ENCODE assay signal across 15 cellular contexts in genomic region chr12:128816643-128816920, GRCh38. TPM values are rescaled to one million over a fixed set of nuclear protein-coding genes. Genes with fewer than 3 reads are reported as not detected.
DNase-seq lines count a peak whose midpoint lies in the region; ATAC-seq, FAIRE-seq and TF ChIP-seq lines count a peak whose summit lies in the region.
"Had no signal": no experiment of that assay in that cellular context is flagged by ENCODE, and none has a peak within 500 bp of the region (broad histone marks: within the 10 kb centered on the region; RNA-seq: fewer than 3 reads in every experiment).

No MANE protein-coding gene starts in this region.

- H3K4me1 ChIP-seq in right lobe of liver = peaks cover 0 to 25% (median 6%) of the 10 kb centered on the region in 4 donors
- H3K4me1 ChIP-seq in HepG2 (ENCODE audit: insufficient read depth, low read length) = peaks cover 34% of the 10 kb centered on the region
- H3K4me1 ChIP-seq in osteoblast (ENCODE audit: insufficient read depth, low read length) = peaks cover 33% of the 10 kb centered on the region
- peaks cover 5 to 11% of the 10 kb centered on the region in 2 donors for H3K4me1 ChIP-seq in aorta (ENCODE audit: control insufficient read depth in 1 of 2, insufficient read depth in 2 of 2, low read length in 2 of 2)

- POLR2A ChIA-PET in HepG2 (lab: Yijun Ruan, JAX) = no interaction called here

- TF ChIP-seq POLR2A in right lobe of liver (IDR thresholded peaks at IDR 0.05) (no peak), HepG2 (IDR thresholded peaks at IDR 0.05; ENCODE audit: insufficient read depth in 1 of 2, low read depth in 2 of 2, low read length in 2 of 2) (no peak)

- BruUV-seq in HepG2 (replicated peaks; lab: Mats Ljungman, UMichigan) = no TSS peak

- H3K27ac ChIP-seq in right lobe of liver (peak overlapping the region; percentile 7 to 90 (median 89)), HepG2 (ENCODE audit: extremely low read length, insufficient read depth, low read length) (no peak overlapping the region), coronary artery (peak overlapping the region; percentile 15 to 65), osteoblast (ENCODE audit: low read depth, low read length) (peak overlapping the region; percentile 86), aorta (ENCODE audit: low read depth in 1 of 2, low read length in 2 of 2) (peak overlapping the region; percentile 31 to 93)

- intact Hi-C loops in right lobe of liver (cut with DNase I) (loop anchor here in 1 of 2 donors (5.0 kb wide), 1 partner anchor 91 kb away; no protein-coding TSS in a partner anchor), HepG2 (cut with micrococcal nuclease; ENCODE audit: unreplicated experiment) (no loop called here), aorta (cut with DNase I) (no loop called here)

- H3K36me3 ChIP-seq in right lobe of liver = peaks cover 0 to 8% (median 0%) of the 10 kb centered on the region in 4 donors
- peaks cover 7 to 41% of the 10 kb centered on the region in 2 experiments; a peak in 4 of 5 replicates for H3K36me3 ChIP-seq in HepG2 (replicated peaks in 1 of 2; ENCODE audit: control insufficient read depth in 1 of 2, insufficient read depth in 2 of 2, low read length in 2 of 2)
- H3K36me3 ChIP-seq in osteoblast (ENCODE audit: insufficient read depth, low read length) = peaks cover 17% of the 10 kb centered on the region
- H3K36me3 ChIP-seq in aorta (ENCODE audit: control insufficient read depth in 1 of 2, insufficient read depth in 2 of 2, low read length in 1 of 2) = peaks cover 0 to 3% of the 10 kb centered on the region in 2 donors

- H2AFZ ChIP-seq in HepG2 (ENCODE audit: low read length) (no peak overlapping the region), osteoblast (ENCODE audit: low read length) (no peak overlapping the region)

- no peak for TF ChIP-seq CTCF in right lobe of liver (IDR thresholded peaks at IDR 0.05)
- no peak for TF ChIP-seq CTCF in HepG2 (CRISPR knock-in tag; IDR thresholded peaks at IDR 0.05)
- TF ChIP-seq CTCF in coronary artery (IDR thresholded peaks at IDR 0.05) = no peak
- no peak for TF ChIP-seq CTCF in osteoblast (IDR thresholded peaks at IDR 0.05; ENCODE audit: extremely low read depth, low read depth, low read length)

- in situ Hi-C loops in HepG2 (cut with HindIII; ENCODE audit: extremely low pct_ligation_motif_present, low pct_unique_long_range_greater_than_20kb) = no loop called here

- DNase-seq in right lobe of liver = peak in 1 of 3 donors; percentile 39
- DNase-seq in HepG2 (ENCODE audit: low spot score) = no peak
- DNase-seq in coronary artery (ENCODE audit: low spot score) = no peak
- DNase-seq in osteoblast (ENCODE audit: insufficient read length, low spot score, missing footprints) = no peak
- DNase-seq in aorta = no peak
- no peak for DNase-seq in T-helper 9 cell
- DNase-seq in NCI-H446 treated with DMSO at 0.1 percent for 48 hours (lab: John Stamatoyannopoulos, UW) = no peak
- DNase-seq: activated effector memory CD4-positive, alpha-beta T cell treated with Interleukin-2 at 50 U/mL for 16 hours; amniotic stem cell; foreskin fibroblast; NCI-H1694; NCI-H345; SHP77 treated with DMSO at 0.1 percent for 48 hours had no signal

- TF ChIP-seq RAD21 in HepG2 (CRISPR knock-in tag; IDR thresholded peaks at IDR 0.05) = no peak

- no peak overlapping the region for H3K9ac ChIP-seq in HepG2 (ENCODE audit: insufficient read depth, low read depth, low read length)

- no peak overlapping the region for H3K4me3 ChIP-seq in right lobe of liver
- no peak overlapping the region for H3K4me3 ChIP-seq in HepG2 (replicated peaks in 1 of 3; ENCODE audit: insufficient read depth in 1 of 3, low read depth in 2 of 3, low read length in 3 of 3)
- H3K4me3 ChIP-seq in coronary artery = no peak overlapping the region
- no peak overlapping the region for H3K4me3 ChIP-seq in osteoblast (ENCODE audit: insufficient read depth, low read length)
- H3K4me3 ChIP-seq in aorta (ENCODE audit: low read length in 2 of 2) = no peak overlapping the region

- ATAC-seq in right lobe of liver (no peak), HepG2 (no peak), aorta (ENCODE audit: low FRiP score) (no peak), GM21619 (IDR thresholded peaks at IDR 0.05; ENCODE audit: unreplicated experiment) (no peak)

- CTCF ChIA-PET in HepG2 (lab: Yijun Ruan, JAX; ENCODE audit: low intra/inter-chr PET ratio, low total read pairs) = no interaction called here

- no peaks in the 10 kb centered on the region for H3K9me3 ChIP-seq in right lobe of liver
- no peaks in the 10 kb centered on the region for H3K9me3 ChIP-seq in HepG2 (ENCODE audit: low read length)
- no peaks in the 10 kb centered on the region for H3K9me3 ChIP-seq in osteoblast (ENCODE audit: low read depth, low read length)
- H3K9me3 ChIP-seq in aorta (ENCODE audit: control insufficient read depth, low read length) = no peaks in the 10 kb centered on the region

- peaks cover 16% of the 10 kb centered on the region for H4K20me1 ChIP-seq in HepG2 (ENCODE audit: insufficient read depth, low read length)
- peaks cover 12% of the 10 kb centered on the region for H4K20me1 ChIP-seq in osteoblast (ENCODE audit: insufficient read depth, low read length)

- H3K79me2 ChIP-seq in HepG2 (ENCODE audit: insufficient read depth, low read length) = peaks cover 81% of the 10 kb centered on the region
- peaks cover 99% of the 10 kb centered on the region for H3K79me2 ChIP-seq in osteoblast (ENCODE audit: insufficient read depth, low read length)

- H3K4me2 ChIP-seq in HepG2 (ENCODE audit: low read depth, low read length) = no peak overlapping the region
- no peak overlapping the region for H3K4me2 ChIP-seq in osteoblast (ENCODE audit: insufficient read depth, low read length)

- no peak for FAIRE-seq in HepG2 (lab: Jason Lieb, UNC)

- H3K27me3 ChIP-seq in right lobe of liver = no peaks in the 10 kb centered on the region
- H3K27me3 ChIP-seq in HepG2 (ENCODE audit: control insufficient read depth in 1 of 2, insufficient read depth in 2 of 2, low read length in 2 of 2) = no peaks in the 10 kb centered on the region
- H3K27me3 ChIP-seq in osteoblast (ENCODE audit: insufficient read depth, low read length) = no peaks in the 10 kb centered on the region
- H3K27me3 ChIP-seq in aorta (ENCODE audit: control insufficient read depth in 1 of 2, insufficient read depth in 2 of 2, low read length in 1 of 2) = no peaks in the 10 kb centered on the region

- no peak for TF ChIP-seq EP300 in HepG2 (IDR thresholded peaks at IDR 0.05; ENCODE audit: low read depth in 2 of 2, low read length in 2 of 2)
- TF ChIP-seq EP300 in HepG2 (CRISPR knock-in tag; IDR thresholded peaks at IDR 0.05; ENCODE audit: borderline replicate concordance) = no peak

- 94% methylated on average over 4 of the region's 4 CpGs for WGBS in right lobe of liver (ENCODE audit: insufficient coverage, low coverage, low lambda C conversion rate, missing lambda C conversion rate)
- 98% methylated on average over 4 of the region's 4 CpGs for WGBS in HepG2 (ENCODE audit: low lambda C conversion rate)
- WGBS in aorta, 2 donors = 78 to 82% methylated on average over 4 of the region's 4 CpGs

RNA-seq across cellular contexts. Expression of gene SLC15A4, which starts 7.2 kb away (rescaled TPM):
- total RNA-seq in right lobe of liver (10 to 100 TPM; 10.7 to 49.2 (median 25.5) TPM), HepG2 (2016; rRNA removed; fragmentation: Illumina TruSeq; extraction: Trizol) (8.2 and 17.3 TPM in 2 replicates), osteoblast (46.6 and 52.5 TPM in 2 replicates), aorta (10 to 100 TPM; 36.2 to 38.6 TPM)
- total RNA-seq in HepG2 (2016; cell fraction: cytosol; rRNA removed; fragmentation: Illumina TruSeq; extraction: Trizol; ENCODE audit: low read depth) = 21.9 and 22.2 TPM in 2 replicates
- total RNA-seq in HepG2 (2016; cell fraction: insoluble cytoplasmic fraction; rRNA removed; fragmentation: Illumina TruSeq; extraction: Trizol) = 8.5 and 19.3 TPM in 2 replicates
- total RNA-seq in HepG2 (2016; cell fraction: membrane; rRNA removed; fragmentation: Illumina TruSeq; extraction: Trizol) = 11.6 and 11.8 TPM in 2 replicates
- total RNA-seq in HepG2 (2016; cell fraction: nucleus; rRNA removed; fragmentation: Illumina TruSeq; extraction: Trizol) = 26.9 and 28.3 TPM in 2 replicates
- polyA plus RNA-seq in HepG2 (2011; rRNA removed) (22.7 and 25.8 TPM in 2 replicates), aorta (10 to 100 TPM; 16.0 to 21.1 TPM)
- polyA plus RNA-seq in HepG2 (2011; cell fraction: cytosol; rRNA removed) = 15.4 and 23.5 TPM in 2 replicates
- 21.1 and 23.8 TPM in 2 replicates for polyA plus RNA-seq in HepG2 (2011; cell fraction: nucleus; rRNA removed)
- 13.2 and 17.3 TPM in 2 replicates for polyA plus RNA-seq in HepG2 (2012)
- 2.0 and 2.3 TPM in 2 replicates for polyA plus RNA-seq in HepG2 (2016; cell fraction: cytosol; fragmentation: Illumina TruSeq; extraction: Trizol; ENCODE audit: low read depth)
- polyA plus RNA-seq in HepG2 (2016; cell fraction: insoluble cytoplasmic fraction; fragmentation: Illumina TruSeq; extraction: Trizol; ENCODE audit: low read depth) = 6.8 and 7.6 TPM in 2 replicates
- 3.5 and 4.1 TPM in 2 replicates for polyA plus RNA-seq in HepG2 (2016; cell fraction: membrane; fragmentation: Illumina TruSeq; extraction: Trizol; ENCODE audit: low read depth)
- 28.4 and 32.6 TPM in 2 replicates for polyA plus RNA-seq in HepG2 (2016; cell fraction: nucleus; fragmentation: Illumina TruSeq; extraction: Trizol; ENCODE audit: insufficient read depth, low read depth)
- 47.4 and 97.4 TPM in 2 replicates for polyA minus RNA-seq in HepG2 (2011; rRNA and poly(A)+ RNA removed; ENCODE audit: low replicate concordance)
- 23.1 and 28.7 TPM in 2 replicates for polyA minus RNA-seq in HepG2 (2011; cell fraction: cytosol; rRNA and poly(A)+ RNA removed)
- 45.4 and 58.3 TPM in 2 replicates for polyA minus RNA-seq in HepG2 (2011; cell fraction: nucleus; rRNA and poly(A)+ RNA removed)

RNA-seq across cellular contexts. Expression of gene GLT1D1, which starts 36.7 kb away (rescaled TPM):
- total RNA-seq in right lobe of liver (10 to 100 TPM; 14.9 to 21.9 (median 20.2) TPM), HepG2 (2016; rRNA removed; fragmentation: Illumina TruSeq; extraction: Trizol) (0.09 TPM in 1 of 2 replicates, not detected in the other), osteoblast (not detected in 2 replicates), aorta (1 to 10 TPM in 1 of 2 donors, under 1 TPM in 1; 0.78 to 1.4 TPM)
- not detected in 2 replicates for total RNA-seq in HepG2 (2016; cell fraction: cytosol; rRNA removed; fragmentation: Illumina TruSeq; extraction: Trizol; ENCODE audit: low read depth)
- total RNA-seq in HepG2 (2016; cell fraction: insoluble cytoplasmic fraction; rRNA removed; fragmentation: Illumina TruSeq; extraction: Trizol) = not detected in 2 replicates
- not detected in 2 replicates for total RNA-seq in HepG2 (2016; cell fraction: membrane; rRNA removed; fragmentation: Illumina TruSeq; extraction: Trizol)
- total RNA-seq in HepG2 (2016; cell fraction: nucleus; rRNA removed; fragmentation: Illumina TruSeq; extraction: Trizol) = not detected in 2 replicates
- polyA plus RNA-seq in HepG2 (2011; rRNA removed) (0.17 and 0.24 TPM in 2 replicates), aorta (under 1 TPM in 1 of 2 donors, not detected in 1; 0.54 TPM)
- 0.12 and 0.24 TPM in 2 replicates for polyA plus RNA-seq in HepG2 (2011; cell fraction: cytosol; rRNA removed)
- polyA plus RNA-seq in HepG2 (2011; cell fraction: nucleus; rRNA removed) = 0.10 TPM in 1 of 2 replicates, not detected in the other
- 0.20 and 0.48 TPM in 2 replicates for polyA plus RNA-seq in HepG2 (2012)
- 0.06 TPM in 1 of 2 replicates, not detected in the other for polyA plus RNA-seq in HepG2 (2016; cell fraction: cytosol; fragmentation: Illumina TruSeq; extraction: Trizol; ENCODE audit: low read depth)
- 0.11 TPM in 1 of 2 replicates, not detected in the other for polyA plus RNA-seq in HepG2 (2016; cell fraction: insoluble cytoplasmic fraction; fragmentation: Illumina TruSeq; extraction: Trizol; ENCODE audit: low read depth)
- 0.06 and 0.15 TPM in 2 replicates for polyA plus RNA-seq in HepG2 (2016; cell fraction: membrane; fragmentation: Illumina TruSeq; extraction: Trizol; ENCODE audit: low read depth)
- polyA plus RNA-seq in HepG2 (2016; cell fraction: nucleus; fragmentation: Illumina TruSeq; extraction: Trizol; ENCODE audit: insufficient read depth, low read depth) = not detected in 2 replicates
- 0.04 and 0.07 TPM in 2 replicates for polyA minus RNA-seq in HepG2 (2011; rRNA and poly(A)+ RNA removed; ENCODE audit: low replicate concordance)
- polyA minus RNA-seq in HepG2 (2011; cell fraction: cytosol; rRNA and poly(A)+ RNA removed) = not detected in 2 replicates
- 0.12 TPM in 1 of 2 replicates, not detected in the other for polyA minus RNA-seq in HepG2 (2011; cell fraction: nucleus; rRNA and poly(A)+ RNA removed)
- total RNA-seq: MCF 10A had no signal

Comparison
In these comparisons a context has a peak if more than half of its experiments do, and no peak if none do; other contexts are left out.
1. RNA of gene GLT1D1, which starts 36.7 kb away (total RNA-seq): 14.9 to 21.9 TPM in right lobe of liver; 0.78 to 1.4 TPM in aorta, 0.09 TPM in HepG2 and not detected in osteoblast; every median in the first group is over 4 times any median in the second.